8 cellular contexts compared by ENCODE assay signal in the genomic region with DNA sequence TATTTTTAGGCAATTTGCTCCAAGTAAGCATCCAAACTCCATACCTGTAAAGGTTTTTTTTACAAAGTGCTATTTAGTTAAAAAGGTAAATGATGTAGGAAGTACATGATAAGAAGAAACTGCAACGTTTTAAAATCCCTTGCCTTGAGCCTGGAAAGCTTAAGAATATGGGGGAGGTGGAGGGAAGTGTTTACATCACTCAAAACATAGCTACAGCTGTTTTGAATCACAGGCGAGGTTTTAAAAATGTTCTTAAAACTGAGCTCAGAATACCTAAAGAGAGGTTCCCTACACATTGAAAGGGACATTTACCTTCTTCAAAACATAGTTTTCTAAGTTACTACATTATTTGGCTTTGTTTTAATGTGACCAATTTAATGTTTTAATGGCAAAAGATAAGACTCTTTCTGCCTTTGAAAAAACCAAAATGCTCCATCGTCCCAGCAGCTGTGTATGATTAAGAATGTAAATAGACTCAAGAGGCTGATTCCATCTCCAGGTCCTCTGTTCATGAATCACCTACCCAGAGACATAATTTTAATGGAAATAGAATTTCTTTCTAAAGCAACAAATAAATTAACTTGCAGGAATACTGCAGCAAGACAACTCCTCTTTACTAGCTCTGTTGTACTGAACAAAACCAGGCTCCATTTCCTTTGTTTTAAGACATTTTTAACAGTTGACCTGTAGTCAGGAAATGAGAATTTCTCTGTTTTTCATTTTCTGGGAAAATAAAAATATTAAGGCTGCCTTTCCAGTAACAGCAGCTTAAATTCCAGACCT. TPM values are rescaled to one million over a fixed set of nuclear protein-coding genes. Genes with fewer than 3 reads are reported as not detected.
DNase-seq lines count a peak whose midpoint lies in the region; ATAC-seq, FAIRE-seq and TF ChIP-seq lines count a peak whose summit lies in the region.

No MANE protein-coding gene starts in this region.

- H3K4me3 ChIP-seq in esophagus muscularis mucosa, result peak overlapping the region in 1 of 4 donors; percentile 16
- H3K4me3 ChIP-seq in sigmoid colon, result peak overlapping the region in 2 of 4 donors; percentile 10 to 14

- TF ChIP-seq CTCF in esophagus muscularis mucosa (IDR thresholded peaks at IDR 0.05), result no peak
- no peak for TF ChIP-seq CTCF in sigmoid colon (IDR thresholded peaks at IDR 0.05)

- H3K9me3 ChIP-seq in esophagus muscularis mucosa, result no peaks in the 10 kb centered on the region
- no peaks in the 10 kb centered on the region for H3K9me3 ChIP-seq in sigmoid colon

- no peak for TF ChIP-seq EP300 in esophagus muscularis mucosa (IDR thresholded peaks at IDR 0.05)
- no peak for TF ChIP-seq EP300 in sigmoid colon (IDR thresholded peaks at IDR 0.05)

- peak; percentile 94 for FAIRE-seq in H54 (lab: Jason Lieb, UNC)

- WGBS in esophagus muscularis mucosa, result 19% methylated on average over 3 of the region's 3 CpGs
- 25 to 35% methylated on average over 3 of the region's 3 CpGs for WGBS in sigmoid colon, 2 donors

- ATAC-seq in GM19463 (IDR thresholded peaks at IDR 0.05; ENCODE audit: unreplicated experiment), result no peak
- no peak for ATAC-seq in HG02623 (IDR thresholded peaks at IDR 0.05; ENCODE audit: unreplicated experiment)

- TF ChIP-seq POLR2A in H54 (IDR thresholded peaks at IDR 0.05; ENCODE audit: low read depth, low read length), result no peak
- no peak for TF ChIP-seq POLR2A in esophagus muscularis mucosa (IDR thresholded peaks at IDR 0.05; ENCODE audit: low read depth)
- no peak for TF ChIP-seq POLR2A in sigmoid colon (IDR thresholded peaks at IDR 0.05)

- peaks cover 0 to 52% (median 36%) of the 10 kb centered on the region in 4 donors for H3K4me1 ChIP-seq in esophagus muscularis mucosa
- peaks cover 0 to 67% (median 48%) of the 10 kb centered on the region in 4 donors for H3K4me1 ChIP-seq in sigmoid colon

- H3K27ac ChIP-seq in esophagus muscularis mucosa (replicated peaks in 1 of 4) (peak overlapping the region; percentile 34 to 66 (median 57)), sigmoid colon (peak overlapping the region; percentile 60 to 84 (median 72))

- no peaks in the 10 kb centered on the region for H3K36me3 ChIP-seq in esophagus muscularis mucosa
- no peaks in the 10 kb centered on the region for H3K36me3 ChIP-seq in sigmoid colon

- intact Hi-C loops in esophagus muscularis mucosa (cut with DNase I) (loop anchor here (10.0 kb wide), 1 partner anchor 53 kb away; no protein-coding TSS in a partner anchor), sigmoid colon (cut with DNase I) (loop anchor here (5.0 to 10.0 kb wide), 2 partner anchors 70 to 623 kb away; no protein-coding TSS in a partner anchor)

- no peak for DNase-seq in H54 (ENCODE audit: insufficient read length, low spot score)
- DNase-seq in SHP77 (lab: John Stamatoyannopoulos, UW), result peak; percentile 45 to 60
- DNase-seq in esophagus muscularis mucosa (ENCODE audit: extremely low spot score), result no peak
- no peak for DNase-seq in sigmoid colon
- no peak for DNase-seq in activated T-cell treated with anti-CD3 and anti-CD28 coated beads, Interleukin-2, amount 50 U/mL, for 48 hours
- no peak for DNase-seq in superior temporal gyrus (ENCODE audit: extremely low spot score)

- H3K27me3 ChIP-seq in esophagus muscularis mucosa, result no peaks in the 10 kb centered on the region
- no peaks in the 10 kb centered on the region for H3K27me3 ChIP-seq in sigmoid colon

RNA-seq across cellular contexts. Expression of gene WDR75, which starts 33.9 kb away (rescaled TPM):
- total RNA-seq in esophagus muscularis mucosa, result 10 to 100 TPM; 18.7 to 35.3 (median 24.7) TPM
- total RNA-seq in sigmoid colon, result 10 to 100 TPM; 25.8 to 43.5 (median 32.4) TPM
- 10 to 100 TPM in 1 of 3 donors, 1 to 10 TPM in 2; 7.6 to 18.4 (median 9.6) TPM for polyA plus RNA-seq in sigmoid colon

Comparison
In these comparisons a context has a peak if more than half of its experiments do, and no peak if none do; other contexts are left out.
1. DNase-seq: peak in SHP77 (2 of 2); none in H54 (single experiment), esophagus muscularis mucosa (single experiment), sigmoid colon (single experiment), activated T-cell treated with anti-CD3 and anti-CD28 coated beads, Interleukin-2, amount 50 U/mL, for 48 hours (0 of 2) and superior temporal gyrus (single experiment).